Comparison of ENCODE assay signal across 11 cellular contexts in the genomic region with DNA sequence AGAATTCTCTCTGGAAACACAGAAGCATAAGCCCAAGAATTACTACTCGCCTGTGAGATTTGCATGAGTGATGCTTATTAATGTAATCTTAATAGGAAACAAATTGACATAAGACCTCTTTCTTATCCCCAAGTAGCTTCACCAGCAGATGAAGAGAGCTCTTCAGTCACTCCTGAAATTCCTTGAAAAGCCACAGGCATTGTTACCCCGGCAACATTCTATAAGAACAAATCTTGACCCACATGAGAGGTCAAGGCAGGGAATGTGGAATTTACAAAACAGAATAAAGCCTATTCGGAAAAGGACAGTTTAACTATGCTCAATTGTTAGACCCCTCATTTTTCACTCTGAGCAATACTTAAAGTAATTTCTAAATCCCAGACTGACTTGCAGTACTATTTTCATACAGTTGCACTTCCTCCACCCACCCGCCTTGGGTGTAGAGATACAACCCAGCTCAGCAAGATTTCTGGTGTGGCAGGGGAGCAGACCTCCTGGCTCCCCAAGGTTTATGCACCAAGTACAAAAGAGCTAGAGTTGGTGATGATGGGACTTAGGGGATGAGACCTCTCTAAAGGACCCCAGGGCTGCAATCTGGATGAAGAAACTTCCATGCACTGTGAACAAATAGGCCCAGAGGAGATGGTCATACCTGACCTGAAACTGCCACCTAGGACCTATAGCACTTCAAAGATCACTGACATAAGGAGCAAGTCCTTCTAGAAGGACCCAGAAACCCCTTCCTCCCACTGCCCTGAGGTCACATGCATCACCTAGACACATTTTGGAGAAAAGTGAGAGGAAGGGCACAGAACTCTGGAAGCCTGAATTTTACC.
A peak's percentile ranks its signal among the peaks of the same experiment; 100 is the strongest.
DNase-seq lines count a peak whose midpoint lies in the region; ATAC-seq and TF ChIP-seq lines count a peak whose summit lies in the region.
"Had no signal": no experiment of that assay in that cellular context is flagged by ENCODE, and none has a peak within 500 bp of the region (broad histone marks: within the 10 kb centered on the region; RNA-seq: fewer than 3 reads in every experiment).

No MANE protein-coding gene starts in this region.

- H3K27ac Mint-ChIP-seq in activated B cell treated with CpG ODN at 0.5 μM for 24 hours: no peak overlapping the region
- H3K27ac Mint-ChIP-seq in activated naive CD4-positive, alpha-beta T cell treated with anti-CD3 and anti-CD28 coated beads, Interleukin-2, amount 10 ng/mL, durations not matched to agents 7 days and 5 days: no peak overlapping the region
- no peak overlapping the region for H3K27ac Mint-ChIP-seq in activated naive CD8-positive, alpha-beta T cell treated with anti-CD3 and anti-CD28 coated beads, Interleukin-2, amount 50 U/mL, for 24 hours

- H3K4me3 ChIP-seq in esophagus squamous epithelium: no peak overlapping the region

- intact Hi-C loops in activated B cell treated with CpG ODN at 0.5 μM for 24 hours (cut with micrococcal nuclease): no loop called here
- intact Hi-C loops in esophagus squamous epithelium (cut with DNase I): no loop called here

- TF ChIP-seq POLR2A in esophagus squamous epithelium (IDR thresholded peaks at IDR 0.05): no peak

- no peaks in the 10 kb centered on the region for H3K4me1 ChIP-seq in esophagus squamous epithelium

- H3K27me3 Mint-ChIP-seq in activated B cell treated with CpG ODN at 0.5 μM for 24 hours: no peaks in the 10 kb centered on the region
- no peaks in the 10 kb centered on the region for H3K27me3 Mint-ChIP-seq in activated naive CD4-positive, alpha-beta T cell treated with anti-CD3 and anti-CD28 coated beads, Interleukin-2, amount 10 ng/mL, durations not matched to agents 7 days and 5 days
- H3K27me3 Mint-ChIP-seq in activated naive CD8-positive, alpha-beta T cell treated with anti-CD3 and anti-CD28 coated beads, Interleukin-2, amount 50 U/mL, for 24 hours: no peaks in the 10 kb centered on the region

- CTCF ChIA-PET in activated B cell treated with CpG ODN at 0.5 μM for 24 hours (lab: Charles Lee): no interaction called here
- CTCF ChIA-PET in activated naive CD4-positive, alpha-beta T cell treated with anti-CD3 and anti-CD28 coated beads, Interleukin-2, amount 10 ng/mL, durations not matched to agents 7 days and 5 days (lab: Charles Lee): no interaction called here

- DNase-seq in DMS79 treated with DMSO at 0.1 percent for 48 hours (lab: John Stamatoyannopoulos, UW) (peak; percentile 39), activated B cell treated with CpG ODN at 0.5 μM for 24 hours (no peak), mucosa of gallbladder (ENCODE audit: low spot score) (no peak), esophagus squamous epithelium (lab: John Stamatoyannopoulos, UW) (no peak)
- no peak for DNase-seq in activated naive CD4-positive, alpha-beta T cell treated with anti-CD3 and anti-CD28 coated beads, Interleukin-2, amount 10 ng/mL, durations not matched to agents 7 days and 5 days
- no peak for DNase-seq in activated naive CD8-positive, alpha-beta T cell treated with anti-CD3 and anti-CD28 coated beads, Interleukin-2, amount 50 U/mL, for 24 hours
- DNase-seq: effector memory CD4-positive, alpha-beta T cell; stimulated activated naive CD8-positive, alpha-beta T cell treated with anti-CD3 and anti-CD28 coated beads, Interleukin-15, Interleukin-2, amounts not matched to agents 100 U/mL and 50 U/mL, for 24 hours had no signal

- no peaks in the 10 kb centered on the region for H3K36me3 ChIP-seq in esophagus squamous epithelium

- TF ChIP-seq CTCF in activated B cell treated with CpG ODN at 0.5 μM for 24 hours (IDR thresholded peaks at IDR 0.05): no peak
- TF ChIP-seq CTCF in esophagus squamous epithelium (IDR thresholded peaks at IDR 0.05): no peak

- H3K4me3 Mint-ChIP-seq in activated B cell treated with CpG ODN at 0.5 μM for 24 hours: no peak overlapping the region
- H3K4me3 Mint-ChIP-seq in activated naive CD4-positive, alpha-beta T cell treated with anti-CD3 and anti-CD28 coated beads, Interleukin-2, amount 10 ng/mL, durations not matched to agents 7 days and 5 days: no peak overlapping the region
- H3K4me3 Mint-ChIP-seq in activated naive CD8-positive, alpha-beta T cell treated with anti-CD3 and anti-CD28 coated beads, Interleukin-2, amount 50 U/mL, for 24 hours: no peak overlapping the region

- ATAC-seq in GM19452 (IDR thresholded peaks at IDR 0.05; ENCODE audit: unreplicated experiment) (peak; percentile 92), HG03060 (IDR thresholded peaks at IDR 0.05; ENCODE audit: low read depth, unreplicated experiment) (peak; percentile 81), activated B cell treated with CpG ODN at 0.5 μM for 24 hours (ENCODE audit: low read depth) (peak; percentile 42)
- ATAC-seq in activated naive CD8-positive, alpha-beta T cell treated with anti-CD3 and anti-CD28 coated beads, Interleukin-2, amount 50 U/mL, for 24 hours: no peak
- ATAC-seq: SK-N-SH treated with all-trans-retinoic acid at 6 μM for 48 hours; stimulated activated naive CD8-positive, alpha-beta T cell treated with anti-CD3 and anti-CD28 coated beads, Interleukin-15, Interleukin-2, amounts not matched to agents 100 U/mL and 50 U/mL, for 24 hours had no signal

- H3K9me3 ChIP-seq in esophagus squamous epithelium: no peaks in the 10 kb centered on the region

- H3K27ac ChIP-seq in esophagus squamous epithelium: no peak overlapping the region

- 76 to 84% methylated on average over 4 of the region's 4 CpGs for WGBS in esophagus squamous epithelium, 2 donors

- peaks cover 8% of the 10 kb centered on the region for H3K4me1 Mint-ChIP-seq in activated B cell treated with CpG ODN at 0.5 μM for 24 hours
- no peaks in the 10 kb centered on the region for H3K4me1 Mint-ChIP-seq in activated naive CD4-positive, alpha-beta T cell treated with anti-CD3 and anti-CD28 coated beads, Interleukin-2, amount 10 ng/mL, durations not matched to agents 7 days and 5 days
- H3K4me1 Mint-ChIP-seq in activated naive CD8-positive, alpha-beta T cell treated with anti-CD3 and anti-CD28 coated beads, Interleukin-2, amount 50 U/mL, for 24 hours: no peaks in the 10 kb centered on the region

- no peaks in the 10 kb centered on the region for H3K36me3 Mint-ChIP-seq in activated B cell treated with CpG ODN at 0.5 μM for 24 hours (ENCODE audit: low read depth)
- no peaks in the 10 kb centered on the region for H3K36me3 Mint-ChIP-seq in activated naive CD4-positive, alpha-beta T cell treated with anti-CD3 and anti-CD28 coated beads, Interleukin-2, amount 10 ng/mL, durations not matched to agents 7 days and 5 days
- no peaks in the 10 kb centered on the region for H3K36me3 Mint-ChIP-seq in activated naive CD8-positive, alpha-beta T cell treated with anti-CD3 and anti-CD28 coated beads, Interleukin-2, amount 50 U/mL, for 24 hours (ENCODE audit: low read depth)

- H3K27me3 ChIP-seq in esophagus squamous epithelium: no peaks in the 10 kb centered on the region

- H3K9me3 Mint-ChIP-seq in activated B cell treated with CpG ODN at 0.5 μM for 24 hours: no peaks in the 10 kb centered on the region
- H3K9me3 Mint-ChIP-seq in activated naive CD4-positive, alpha-beta T cell treated with anti-CD3 and anti-CD28 coated beads, Interleukin-2, amount 10 ng/mL, durations not matched to agents 7 days and 5 days: no peaks in the 10 kb centered on the region
- H3K9me3 Mint-ChIP-seq in activated naive CD8-positive, alpha-beta T cell treated with anti-CD3 and anti-CD28 coated beads, Interleukin-2, amount 50 U/mL, for 24 hours: no peaks in the 10 kb centered on the region

- POLR2A ChIA-PET in activated B cell treated with CpG ODN at 0.5 μM for 24 hours (lab: Charles Lee): interaction anchor here (0.7 kb wide), 1 partner anchor 447 kb away, joined by 3 read pairs; no protein-coding TSS in a partner anchor
